In the genomic region with DNA sequence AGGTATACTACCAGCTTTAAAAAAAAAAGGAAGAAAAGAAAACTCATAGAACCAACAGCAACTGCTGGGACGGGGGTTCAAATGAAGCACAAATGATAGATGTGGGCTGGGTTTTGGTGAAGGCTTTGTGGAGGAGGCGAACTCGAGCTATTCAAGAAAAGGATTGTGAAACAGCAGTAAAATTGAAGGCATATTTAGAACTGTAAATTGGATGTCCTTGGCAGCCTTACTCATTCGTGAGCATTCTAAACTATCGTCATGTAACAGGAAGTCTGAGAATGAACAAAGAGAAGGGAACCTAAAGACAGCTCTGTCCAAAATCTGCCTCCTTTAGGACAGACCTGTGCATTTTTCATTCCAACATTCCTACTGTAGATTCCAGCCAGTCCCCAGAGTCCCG, we compare ENCODE assay signal across 1 cellular context.
TF ChIP-seq lines count a peak whose summit lies in the region.

No MANE protein-coding gene starts in this region.

TF ChIP-seq in GM12878, 131 proteins besides CTCF, POLR2A, EP300 and RAD21 (continued from another document):
- no peak for TF ChIP-seq ZNF207 (IDR thresholded peaks at IDR 0.05; ENCODE audit: borderline replicate concordance)
- TF ChIP-seq SUPT20H (IDR thresholded peaks at IDR 0.05; ENCODE audit: borderline replicate concordance, control insufficient read depth, low read depth, low read length) = no peak
- no peak for TF ChIP-seq SPI1 (IDR thresholded peaks at IDR 0.05; ENCODE audit: borderline replicate concordance, insufficient read depth, low read depth, low read length)
- TF ChIP-seq, protein P1, sequence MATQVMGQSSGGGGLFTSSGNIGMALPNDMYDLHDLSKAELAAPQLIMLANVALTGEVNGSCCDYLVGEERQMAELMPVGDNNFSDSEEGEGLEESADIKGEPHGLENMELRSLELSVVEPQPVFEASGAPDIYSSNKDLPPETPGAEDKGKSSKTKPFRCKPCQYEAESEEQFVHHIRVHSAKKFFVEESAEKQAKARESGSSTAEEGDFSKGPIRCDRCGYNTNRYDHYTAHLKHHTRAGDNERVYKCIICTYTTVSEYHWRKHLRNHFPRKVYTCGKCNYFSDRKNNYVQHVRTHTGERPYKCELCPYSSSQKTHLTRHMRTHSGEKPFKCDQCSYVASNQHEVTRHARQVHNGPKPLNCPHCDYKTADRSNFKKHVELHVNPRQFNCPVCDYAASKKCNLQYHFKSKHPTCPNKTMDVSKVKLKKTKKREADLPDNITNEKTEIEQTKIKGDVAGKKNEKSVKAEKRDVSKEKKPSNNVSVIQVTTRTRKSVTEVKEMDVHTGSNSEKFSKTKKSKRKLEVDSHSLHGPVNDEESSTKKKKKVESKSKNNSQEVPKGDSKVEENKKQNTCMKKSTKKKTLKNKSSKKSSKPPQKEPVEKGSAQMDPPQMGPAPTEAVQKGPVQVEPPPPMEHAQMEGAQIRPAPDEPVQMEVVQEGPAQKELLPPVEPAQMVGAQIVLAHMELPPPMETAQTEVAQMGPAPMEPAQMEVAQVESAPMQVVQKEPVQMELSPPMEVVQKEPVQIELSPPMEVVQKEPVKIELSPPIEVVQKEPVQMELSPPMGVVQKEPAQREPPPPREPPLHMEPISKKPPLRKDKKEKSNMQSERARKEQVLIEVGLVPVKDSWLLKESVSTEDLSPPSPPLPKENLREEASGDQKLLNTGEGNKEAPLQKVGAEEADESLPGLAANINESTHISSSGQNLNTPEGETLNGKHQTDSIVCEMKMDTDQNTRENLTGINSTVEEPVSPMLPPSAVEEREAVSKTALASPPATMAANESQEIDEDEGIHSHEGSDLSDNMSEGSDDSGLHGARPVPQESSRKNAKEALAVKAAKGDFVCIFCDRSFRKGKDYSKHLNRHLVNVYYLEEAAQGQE (IDR thresholded peaks at IDR 0.05; ENCODE audit: low read depth, low read length) = no peak
- no peak for TF ChIP-seq DPF2 (IDR thresholded peaks at IDR 0.05)
- no peak for TF ChIP-seq BCL11A (IDR thresholded peaks at IDR 0.05; ENCODE audit: low read depth, low read length)
